8 cellular contexts compared by ENCODE assay signal in the genomic region with DNA sequence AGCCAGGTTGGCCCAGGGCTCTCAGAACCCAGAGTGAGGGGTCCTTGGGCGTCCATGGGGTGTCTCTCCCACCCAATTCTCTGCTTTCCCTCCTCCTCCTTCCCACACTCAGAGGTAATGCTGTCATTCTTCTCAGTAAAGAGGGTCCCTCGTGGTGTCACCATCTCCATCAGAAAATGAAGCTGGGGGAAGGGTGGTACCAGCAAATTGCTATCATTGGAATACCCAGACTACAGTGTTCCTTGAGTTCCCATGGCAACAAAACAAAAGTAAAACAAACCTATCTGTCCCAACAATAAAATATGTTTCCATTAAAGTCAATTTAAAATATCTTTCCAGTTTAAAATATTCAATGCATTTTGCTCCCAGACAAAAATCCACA.
A peak's percentile ranks its signal among the peaks of the same experiment; 100 is the strongest.
DNase-seq lines count a peak whose midpoint lies in the region; ATAC-seq and TF ChIP-seq lines count a peak whose summit lies in the region.

No MANE protein-coding gene starts in this region.

- TF ChIP-seq CTCF in fibroblast of mammary gland (conservative IDR thresholded peaks at IDR 0.05; ENCODE audit: control insufficient read depth, insufficient read depth, low read depth, low read length), result no peak

- no peak for DNase-seq in SK-N-MC (ENCODE audit: low read depth, low spot score)
- peak; percentile 57 for DNase-seq in fibroblast of mammary gland (ENCODE audit: low read depth)
- DNase-seq in renal cortical epithelial cell (ENCODE audit: low read depth), result peak; percentile 51
- DNase-seq in amniotic stem cell (lab: John Stamatoyannopoulos, UW), result no peak
- no peak for DNase-seq in SW 1271 (lab: John Stamatoyannopoulos, UW)
- no peak for DNase-seq in stimulated activated CD4-positive, alpha-beta T cell treated with anti-CD3 and anti-CD28 coated beads, Interleukin-4, amount 100 ng/mL, for 4 hours

- H3K9ac ChIP-seq in SK-N-MC (ENCODE audit: insufficient read length), result no peak overlapping the region

- H3K9me3 ChIP-seq in SK-N-MC (ENCODE audit: low read depth, low read length), result no peaks in the 10 kb centered on the region

- peak overlapping the region; percentile 64 for H3K4me3 ChIP-seq in SK-N-MC
- H3K4me3 ChIP-seq in fibroblast of mammary gland (ENCODE audit: control insufficient read depth, low read depth, low read length), result no peak overlapping the region

- ATAC-seq in HG02759 (IDR thresholded peaks at IDR 0.05; ENCODE audit: unreplicated experiment) (peak; percentile 2), GM21528 (IDR thresholded peaks at IDR 0.05; ENCODE audit: low FRiP score, unreplicated experiment) (no peak)

- peak overlapping the region; percentile 97 for H3K27ac ChIP-seq in SK-N-MC

- H3K36me3 ChIP-seq in SK-N-MC (ENCODE audit: insufficient read depth, low read length), result peaks cover 6% of the 10 kb centered on the region

Comparison
In these comparisons a context has a peak if more than half of its experiments do, and no peak if none do; other contexts are left out.
1. DNase-seq: peak in fibroblast of mammary gland (single experiment) and renal cortical epithelial cell (single experiment); none in SK-N-MC (single experiment), amniotic stem cell (single experiment), SW 1271 (0 of 2) and stimulated activated CD4-positive, alpha-beta T cell treated with anti-CD3 and anti-CD28 coated beads, Interleukin-4, amount 100 ng/mL, for 4 hours (0 of 2).